6 cellular contexts compared by ENCODE assay signal in genomic region chr1:154956557-154956956, GRCh38. TPM values are rescaled to one million over a fixed set of nuclear protein-coding genes. Genes with fewer than 3 reads are reported as not detected.
DNase-seq lines count a peak whose midpoint lies in the region; ATAC-seq and TF ChIP-seq lines count a peak whose summit lies in the region.

No MANE protein-coding gene starts in this region.

- TF ChIP-seq CTCF in SK-N-SH (IDR thresholded peaks at IDR 0.05) = no peak
- TF ChIP-seq CTCF in testis (IDR thresholded peaks at IDR 0.05) = no peak

- 26% methylated on average over 6 of the region's 6 CpGs for WGBS in SK-N-SH (ENCODE audit: low lambda C conversion rate)
- WGBS in testis, 2 donors = 8 to 10% methylated on average over 6 of the region's 6 CpGs

- H3K27me3 ChIP-seq in SK-N-SH (ENCODE audit: insufficient read depth) = no peaks in the 10 kb centered on the region
- no peaks in the 10 kb centered on the region for H3K27me3 ChIP-seq in testis

- H3K36me3 ChIP-seq in SK-N-SH (replicated peaks in 1 of 2; ENCODE audit: control insufficient read depth in 1 of 2, insufficient read depth in 2 of 2, low read length in 1 of 2) = peaks cover 0 to 22% of the 10 kb centered on the region in 2 experiments
- no peaks in the 10 kb centered on the region for H3K36me3 ChIP-seq in testis (ENCODE audit: low read depth, missing control alignments)

- H3K4me1 ChIP-seq in SK-N-SH (ENCODE audit: control insufficient read depth in 1 of 2, insufficient read depth in 2 of 2, low read depth in 1 of 2, low read length in 1 of 2) (peaks cover 0 to 52% of the 10 kb centered on the region in 2 experiments; a peak in 3 of 4 replicates), testis (peaks cover 54% of the 10 kb centered on the region)

- TF ChIP-seq EP300 in SK-N-SH (IDR thresholded peaks at IDR 0.05; ENCODE audit: borderline replicate concordance in 1 of 2, low read depth in 1 of 2, low read length in 1 of 2) = no peak

- no peaks in the 10 kb centered on the region for H3K9me3 ChIP-seq in SK-N-SH
- H3K9me3 ChIP-seq in testis = no peaks in the 10 kb centered on the region

- no peak for TF ChIP-seq RAD21 in SK-N-SH (IDR thresholded peaks at IDR 0.05; ENCODE audit: low read length)

- TF ChIP-seq POLR2A in testis (IDR thresholded peaks at IDR 0.05) = no peak

- CTCF ChIA-PET in SK-N-SH (lab: Yijun Ruan, JAX) = interaction anchor here (1.0 to 37.5 kb wide), 9 partner anchors 17 to 401 kb away, joined by 3 to 640 read pairs (median 5); partner anchors contain the start of genes LENEP and ZBTB7B

- no peaks in the 10 kb centered on the region for H4K20me1 ChIP-seq in SK-N-SH (ENCODE audit: insufficient read depth)

- no peak for DNase-seq in SK-N-SH
- peak; percentile 74 for DNase-seq in Right ventricle myocardium superior
- DNase-seq in testis = peak; percentile 64
- DNase-seq in HuH-7 (ENCODE audit: low spot score) = no peak

- POLR2A ChIA-PET in SK-N-SH (lab: Yijun Ruan, JAX) = interaction anchor here (1.0 to 3.0 kb wide), 4 partner anchors 12 to 61 kb away, joined by 3 to 16 read pairs (median 6); partner anchors contain the start of gene SHC1

- peak overlapping the region; percentile 87 for H3K4me2 ChIP-seq in SK-N-SH

- H3K9ac ChIP-seq in SK-N-SH = peak overlapping the region; percentile 75

- H3F3A ChIP-seq in SK-N-SH (replicated peaks; ENCODE audit: insufficient read depth) = peaks cover 15% of the 10 kb centered on the region

- no peaks in the 10 kb centered on the region for H3K9me2 ChIP-seq in SK-N-SH

- H3K4me3 ChIP-seq in SK-N-SH (ENCODE audit: low read depth in 2 of 2, low read length in 1 of 2) = peak overlapping the region; percentile 74 to 79
- peak overlapping the region in 1 of 2 donors; percentile 64 for H3K4me3 ChIP-seq in testis

- H3K27ac ChIP-seq in SK-N-SH (ENCODE audit: low read depth in 2 of 2, low read length in 1 of 2) = peak overlapping the region; percentile 81 to 91
- peak overlapping the region; percentile 56 to 77 for H3K27ac ChIP-seq in testis

- intact Hi-C loops in Right ventricle myocardium superior (cut with DNase I) = no loop called here
- intact Hi-C loops in testis (cut with DNase I; ENCODE audit: low total_unique reads) = no loop called here

- peaks cover 22% of the 10 kb centered on the region for H3K79me2 ChIP-seq in SK-N-SH (ENCODE audit: insufficient read depth)

- peak overlapping the region; percentile 74 for H2AFZ ChIP-seq in SK-N-SH (ENCODE audit: low read depth)

- no peak for ATAC-seq in SK-N-SH treated with all-trans-retinoic acid at 6 μM for 48 hours
- ATAC-seq in Right ventricle myocardium superior (ENCODE audit: poor library complexity) = peak; percentile 19
- no peak for ATAC-seq in GM18867 (IDR thresholded peaks at IDR 0.05; ENCODE audit: unreplicated experiment)

TF ChIP-seq in SK-N-SH, 30 proteins besides CTCF, POLR2A, EP300 and RAD21 (continues in another document):
- no peak for TF ChIP-seq IRF3 (IDR thresholded peaks at IDR 0.05; ENCODE audit: low read depth, low read length)
- TF ChIP-seq MEF2A (IDR thresholded peaks at IDR 0.05; ENCODE audit: borderline replicate concordance, low read depth) = no peak
- TF ChIP-seq TEAD4 (IDR thresholded peaks at IDR 0.05; ENCODE audit: borderline replicate concordance, insufficient read depth) = no peak
- TF ChIP-seq GABPA (IDR thresholded peaks at IDR 0.05; ENCODE audit: low read depth) = no peak
- TF ChIP-seq MAX (IDR thresholded peaks at IDR 0.05; ENCODE audit: low read depth) = no peak; the same call in 1 of the 2 replicates
- TF ChIP-seq ELF1 (IDR thresholded peaks at IDR 0.05) = 0 out of 2 replicates have a peak, but pooled peaks have one; percentile 1
- peak; percentile 3 for TF ChIP-seq CHD2 (IDR thresholded peaks at IDR 0.05; ENCODE audit: low read length, partially characterized antibody)
- TF ChIP-seq FOSL2 (IDR thresholded peaks at IDR 0.05; ENCODE audit: borderline replicate concordance, low read depth) = no peak

TF ChIP-seq in SK-N-SH treated with all-trans-retinoic acid at 6 μM for 48 hours, 23 proteins besides CTCF, POLR2A, EP300 and RAD21 (continues in another document):
- TF ChIP-seq PPARA (CRISPR knock-in tag; IDR thresholded peaks at IDR 0.05; ENCODE audit: borderline replicate concordance) = no peak
- TF ChIP-seq ZC3H10 (CRISPR knock-in tag; IDR thresholded peaks at IDR 0.05) = no peak
- no peak for TF ChIP-seq SNAI2 (CRISPR knock-in tag; IDR thresholded peaks at IDR 0.05)
- TF ChIP-seq PATZ1 (CRISPR knock-in tag; IDR thresholded peaks at IDR 0.05; ENCODE audit: borderline replicate concordance) = no peak
- no peak for TF ChIP-seq POU6F1 (CRISPR knock-in tag; IDR thresholded peaks at IDR 0.05; ENCODE audit: borderline replicate concordance, low read depth)
- TF ChIP-seq ZNF565 (CRISPR knock-in tag; conservative IDR thresholded peaks at IDR 0.05; ENCODE audit: low read depth) = no peak
- no peak for TF ChIP-seq ZNF8 (CRISPR knock-in tag; IDR thresholded peaks at IDR 0.05)

RNA-seq across cellular contexts. Expression of gene PBXIP1, which starts 0.7 kb away (rescaled TPM):
- polyA plus RNA-seq in SK-N-SH (2012; rRNA removed) (55.9 and 64.3 TPM in 2 replicates), testis (ENCODE audit: insufficient read depth, low read depth, low replicate concordance) (111 TPM)
- 35.9 and 48.4 TPM in 2 replicates for polyA plus RNA-seq in SK-N-SH (2012; cell fraction: cytosol; rRNA removed)
- 79.8 and 90.9 TPM in 2 replicates for polyA plus RNA-seq in SK-N-SH (2012; cell fraction: nucleus; rRNA removed)
- total RNA-seq in Right ventricle myocardium superior (49.2 TPM), testis (10 to 100 TPM; 84.1 to 87.1 TPM)

RNA-seq across cellular contexts. Expression of gene PYGO2, which starts 5.0 kb away (rescaled TPM):
- 23.3 and 28.2 TPM in 2 replicates for polyA plus RNA-seq in SK-N-SH (2012; rRNA removed)
- 14.3 and 19.8 TPM in 2 replicates for polyA plus RNA-seq in SK-N-SH (2012; cell fraction: cytosol; rRNA removed)
- 36.8 and 45.8 TPM in 2 replicates for polyA plus RNA-seq in SK-N-SH (2012; cell fraction: nucleus; rRNA removed)
- 13.2 TPM for total RNA-seq in Right ventricle myocardium superior
- 10 to 100 TPM; 31.0 to 34.9 TPM for total RNA-seq in testis
- polyA plus RNA-seq in testis (ENCODE audit: insufficient read depth, low read depth, low replicate concordance) = 33.2 TPM

RNA-seq across cellular contexts. Expression of gene SHC1, which starts 14.0 kb away (rescaled TPM):
- polyA plus RNA-seq in SK-N-SH (2012; rRNA removed) (338 and 395 TPM in 2 replicates), testis (ENCODE audit: insufficient read depth, low read depth, low replicate concordance) (49.0 TPM)
- polyA plus RNA-seq in SK-N-SH (2012; cell fraction: cytosol; rRNA removed) = 199 and 274 TPM in 2 replicates
- polyA plus RNA-seq in SK-N-SH (2012; cell fraction: nucleus; rRNA removed) = 1,066 and 1,388 TPM in 2 replicates
- total RNA-seq in Right ventricle myocardium superior (52.7 TPM), testis (10 to 100 TPM; 47.9 to 59.3 TPM)

RNA-seq across cellular contexts. Expression of gene CKS1B, which starts 17.9 kb away (rescaled TPM):
- polyA plus RNA-seq in SK-N-SH (2012; rRNA removed) = 256 and 308 TPM in 2 replicates
- polyA plus RNA-seq in SK-N-SH (2012; cell fraction: cytosol; rRNA removed) = 286 and 340 TPM in 2 replicates
- 86.1 and 118 TPM in 2 replicates for polyA plus RNA-seq in SK-N-SH (2012; cell fraction: nucleus; rRNA removed)
- 15.5 TPM for total RNA-seq in Right ventricle myocardium superior
- 10 to 100 TPM; 45.5 to 84.3 TPM for total RNA-seq in testis
- polyA plus RNA-seq in testis (ENCODE audit: insufficient read depth, low read depth, low replicate concordance) = 100 TPM

RNA-seq across cellular contexts. Expression of gene PMVK, which starts 20.0 kb away (rescaled TPM):
- 50.7 and 59.6 TPM in 2 replicates for polyA plus RNA-seq in SK-N-SH (2012; rRNA removed)
- polyA plus RNA-seq in SK-N-SH (2012; cell fraction: cytosol; rRNA removed) = 47.2 and 53.7 TPM in 2 replicates
- 20.1 and 23.1 TPM in 2 replicates for polyA plus RNA-seq in SK-N-SH (2012; cell fraction: nucleus; rRNA removed)
- total RNA-seq in Right ventricle myocardium superior = 65.7 TPM
- total RNA-seq in testis = 10 to 100 TPM; 21.1 to 27.7 TPM
- polyA plus RNA-seq in testis (ENCODE audit: insufficient read depth, low read depth, low replicate concordance) = 44.6 TPM

Comparison
In these comparisons a context has a peak if more than half of its experiments do, and no peak if none do; other contexts are left out.
1. DNase-seq: peak in Right ventricle myocardium superior (single experiment) and testis (single experiment); none in SK-N-SH (single experiment) and HuH-7 (single experiment).